Comparison of ENCODE assay signal across 13 cellular contexts in the genomic region with DNA sequence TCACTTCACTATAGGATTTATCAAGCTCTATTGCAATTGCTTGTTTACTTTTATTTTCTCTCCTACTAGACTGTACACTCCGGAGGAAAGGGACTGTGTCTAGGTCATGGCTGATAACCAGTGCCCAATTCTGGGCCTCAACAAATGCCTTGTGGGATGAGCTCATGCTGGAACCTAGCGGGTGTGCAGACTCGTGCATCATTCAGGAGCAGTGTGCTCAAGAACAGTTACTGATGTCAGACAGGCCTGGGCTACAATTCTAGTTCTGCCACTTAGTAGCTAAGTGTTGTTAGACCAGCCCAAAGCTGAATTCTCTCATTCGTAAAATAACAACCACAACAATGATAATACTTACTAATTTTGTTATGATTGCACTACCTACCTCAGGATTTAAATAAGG.
DNase-seq lines count a peak whose midpoint lies in the region; TF ChIP-seq lines count a peak whose summit lies in the region.
"Had no signal": no experiment of that assay in that cellular context is flagged by ENCODE, and none has a peak within 500 bp of the region (broad histone marks: within the 10 kb centered on the region; RNA-seq: fewer than 3 reads in every experiment).

No MANE protein-coding gene starts in this region.

- no peaks in the 10 kb centered on the region for H3K79me1 ChIP-seq in mesenchymal stem cell (replicated peaks; ENCODE audit: low read length, poor library complexity, severe bottlenecking)
- no peaks in the 10 kb centered on the region for H3K79me1 ChIP-seq in neuronal stem cell (ENCODE audit: low read depth, low read length)

- no peak overlapping the region for H2AK5ac ChIP-seq in mesenchymal stem cell (ENCODE audit: low read length, severe bottlenecking)
- no peak overlapping the region for H2AK5ac ChIP-seq in neuronal stem cell (ENCODE audit: low read depth, low read length)

- H3K4me1 ChIP-seq in CD8-positive, alpha-beta memory T cell (ENCODE audit: insufficient read depth, low read length), result no peaks in the 10 kb centered on the region
- H3K4me1 ChIP-seq in mesenchymal stem cell (ENCODE audit: control insufficient read depth, insufficient read depth, low read depth, low read length) (peaks cover 10% of the 10 kb centered on the region), neuronal stem cell (ENCODE audit: control insufficient read depth in 2 of 2, insufficient read depth in 1 of 2, low read depth in 1 of 2, low read length in 2 of 2) (no peaks in the 10 kb centered on the region), Peyer's patch (peaks cover 0 to 6% (median 0%) of the 10 kb centered on the region in 4 donors)

- no peak overlapping the region for H2BK5ac ChIP-seq in mesenchymal stem cell (ENCODE audit: low read depth, low read length, poor library complexity, severe bottlenecking)
- H2BK5ac ChIP-seq in neuronal stem cell (ENCODE audit: low read length), result no peak overlapping the region

- H4K91ac ChIP-seq in mesenchymal stem cell (ENCODE audit: low read length) (no peak overlapping the region), neuronal stem cell (ENCODE audit: low read depth, low read length, poor library complexity) (no peak overlapping the region)

- H2BK12ac ChIP-seq in mesenchymal stem cell (ENCODE audit: low read length in 2 of 2), result peak overlapping the region in 1 of 2 experiments; percentile 96
- H2BK12ac ChIP-seq in neuronal stem cell (ENCODE audit: low read length), result no peak overlapping the region

- no peak overlapping the region for H3K14ac ChIP-seq in mesenchymal stem cell (ENCODE audit: low read length in 2 of 2)
- H3K14ac ChIP-seq in neuronal stem cell (ENCODE audit: low read length), result no peak overlapping the region

- H3K27me3 Mint-ChIP-seq in CD8-positive, alpha-beta memory T cell, result no peaks in the 10 kb centered on the region
- H3K27me3 Mint-ChIP-seq in chondrocyte (ENCODE audit: low read depth), result no peaks in the 10 kb centered on the region
- H3K27me3 Mint-ChIP-seq: T-cell had no signal

- CTCF ChIA-PET in CD8-positive, alpha-beta memory T cell (lab: Charles Lee), result interaction anchor here (1.0 kb wide), 1 partner anchor 19 kb away, joined by 7 read pairs; no protein-coding TSS in a partner anchor

- no peaks in the 10 kb centered on the region for H3K27me3 ChIP-seq in CD8-positive, alpha-beta memory T cell (ENCODE audit: insufficient read depth, low read length, poor library complexity, severe bottlenecking)
- peaks cover 0 to 7% of the 10 kb centered on the region in 2 experiments for H3K27me3 ChIP-seq in mesenchymal stem cell (ENCODE audit: control insufficient read depth in 1 of 2, insufficient read depth in 1 of 2, low read length in 2 of 2)
- H3K27me3 ChIP-seq in neuronal stem cell (ENCODE audit: control insufficient read depth in 3 of 3, insufficient read depth in 3 of 3, low read depth in 1 of 3, low read length in 3 of 3), result peaks cover 0 to 4% (median 0%) of the 10 kb centered on the region in 3 experiments
- H3K27me3 ChIP-seq in Peyer's patch, result no peaks in the 10 kb centered on the region
- H3K27me3 ChIP-seq: gastrocnemius medialis, left lung, tibial nerve had no signal

- H2AFZ ChIP-seq in mesenchymal stem cell (ENCODE audit: low read depth, low read length) (no peak overlapping the region), neuronal stem cell (ENCODE audit: low read length) (no peak overlapping the region)

- H2BK15ac ChIP-seq in mesenchymal stem cell (ENCODE audit: low read depth, poor library complexity, severe bottlenecking) (no peak overlapping the region), neuronal stem cell (ENCODE audit: low read length) (no peak overlapping the region)

- H3K4ac ChIP-seq in mesenchymal stem cell (ENCODE audit: low read depth in 1 of 2, low read length in 2 of 2) (no peak overlapping the region), neuronal stem cell (ENCODE audit: low read length) (no peak overlapping the region)

- H3K27ac ChIP-seq in CD8-positive, alpha-beta memory T cell (ENCODE audit: low read depth, low read length), result no peak overlapping the region
- H3K27ac ChIP-seq in mesenchymal stem cell (ENCODE audit: low read length, poor library complexity, severe bottlenecking) (peak overlapping the region; percentile 50), neuronal stem cell (replicated peaks; ENCODE audit: low read length) (no peak overlapping the region), Peyer's patch (no peak overlapping the region)
- H3K27ac ChIP-seq: parathyroid adenoma had no signal

- H3K36me3 ChIP-seq in CD8-positive, alpha-beta memory T cell (ENCODE audit: insufficient read depth, low read length), result no peaks in the 10 kb centered on the region
- H3K36me3 ChIP-seq in mesenchymal stem cell (ENCODE audit: control insufficient read depth in 1 of 2, insufficient read depth in 2 of 2, low read depth in 1 of 2, low read length in 2 of 2), result no peaks in the 10 kb centered on the region
- H3K36me3 ChIP-seq in neuronal stem cell (replicated peaks in 1 of 2; ENCODE audit: control insufficient read depth in 2 of 2, insufficient read depth in 2 of 2, low read length in 2 of 2), result no peaks in the 10 kb centered on the region
- no peaks in the 10 kb centered on the region for H3K36me3 ChIP-seq in Peyer's patch
- H3K36me3 ChIP-seq: gastrocnemius medialis, left lung, tibial nerve had no signal

- H3K23ac ChIP-seq in mesenchymal stem cell (ENCODE audit: low read length in 2 of 2) (no peak overlapping the region), neuronal stem cell (ENCODE audit: low read depth, low read length, poor library complexity) (no peak overlapping the region)

- H3K4me2 ChIP-seq in mesenchymal stem cell (ENCODE audit: low read length, poor library complexity, severe bottlenecking) (no peak overlapping the region), neuronal stem cell (ENCODE audit: insufficient read depth, low read length, poor library complexity, severe bottlenecking) (no peak overlapping the region)

- H3K4me1 Mint-ChIP-seq in CD8-positive, alpha-beta memory T cell, result peaks cover 9 to 20% (median 14%) of the 10 kb centered on the region in 3 donors
- peaks cover 18% of the 10 kb centered on the region for H3K4me1 Mint-ChIP-seq in chondrocyte (ENCODE audit: low read depth)

- H3K18ac ChIP-seq in mesenchymal stem cell (ENCODE audit: low read depth in 1 of 2, low read length in 2 of 2) (no peak overlapping the region), neuronal stem cell (ENCODE audit: low read length) (no peak overlapping the region)

- no peak for TF ChIP-seq POLR2A in Peyer's patch (IDR thresholded peaks at IDR 0.05)

- WGBS in mesenchymal stem cell, result 10% methylated on average over 3 of the region's 4 CpGs
- WGBS in neuronal stem cell (ENCODE audit: extremely low coverage in 2 of 2, insufficient read length in 2 of 2, insufficient replicate concordance in 1 of 2), 2 donors, result no CpG with 5 or more reads among the region's 4 CpGs

- H3K9me3 Mint-ChIP-seq in CD8-positive, alpha-beta memory T cell, result no peaks in the 10 kb centered on the region
- H3K9me3 Mint-ChIP-seq in chondrocyte (ENCODE audit: low read depth), result no peaks in the 10 kb centered on the region
- H3K9me3 Mint-ChIP-seq: T-cell had no signal

- no peak overlapping the region for H2BK120ac ChIP-seq in mesenchymal stem cell (ENCODE audit: low read depth, low read length)
- H2BK120ac ChIP-seq in neuronal stem cell (ENCODE audit: low read depth, low read length), result no peak overlapping the region

- H3K9me3 ChIP-seq in CD8-positive, alpha-beta memory T cell (ENCODE audit: low read length), result no peaks in the 10 kb centered on the region
- H3K9me3 ChIP-seq in mesenchymal stem cell (ENCODE audit: control insufficient read depth, low read length), result no peaks in the 10 kb centered on the region
- H3K9me3 ChIP-seq in neuronal stem cell (replicated peaks in 1 of 2; ENCODE audit: control insufficient read depth in 2 of 2, insufficient read depth in 1 of 2, low read depth in 1 of 2, low read length in 2 of 2), result no peaks in the 10 kb centered on the region
- no peaks in the 10 kb centered on the region for H3K9me3 ChIP-seq in Peyer's patch
- H3K9me3 ChIP-seq: gastrocnemius medialis, left lung, tibial nerve had no signal

- TF ChIP-seq CTCF in chondrocyte (IDR thresholded peaks at IDR 0.05), result no peak
- TF ChIP-seq CTCF in Peyer's patch (IDR thresholded peaks at IDR 0.05), result no peak

- no peak overlapping the region for H4K8ac ChIP-seq in mesenchymal stem cell (ENCODE audit: low read length)
- no peak overlapping the region for H4K8ac ChIP-seq in neuronal stem cell (ENCODE audit: low read depth, low read length)

- peak overlapping the region in 4 of 7 donors; percentile 60 to 87 (median 76) for H3K4me3 Mint-ChIP-seq in CD8-positive, alpha-beta memory T cell
- H3K4me3 Mint-ChIP-seq in chondrocyte (ENCODE audit: unreplicated experiment), result no peak overlapping the region

- POLR2A ChIA-PET in CD8-positive, alpha-beta memory T cell (lab: Charles Lee), result no interaction called here

- H3K4me3 ChIP-seq in CD8-positive, alpha-beta memory T cell (ENCODE audit: low read length), result no peak overlapping the region
- H3K4me3 ChIP-seq in mesenchymal stem cell (ENCODE audit: insufficient read depth in 1 of 2, low read depth in 1 of 2, low read length in 2 of 2), result no peak overlapping the region
- no peak overlapping the region for H3K4me3 ChIP-seq in neuronal stem cell (ENCODE audit: low read length in 2 of 2)
- no peak overlapping the region for H3K4me3 ChIP-seq in Peyer's patch
- H3K4me3 ChIP-seq: gastrocnemius medialis, left lung, tibial nerve had no signal

- H3K27ac Mint-ChIP-seq in CD8-positive, alpha-beta memory T cell, result peak overlapping the region in 2 of 8 donors; percentile 50 to 87
- H3K27ac Mint-ChIP-seq in chondrocyte (ENCODE audit: unreplicated experiment), result peak overlapping the region; percentile 84
- H3K27ac Mint-ChIP-seq: T-cell had no signal

- H3K9ac ChIP-seq in mesenchymal stem cell (ENCODE audit: low read length), result peak overlapping the region; percentile 44
- H3K9ac ChIP-seq in neuronal stem cell (ENCODE audit: low read depth, low read length, poor library complexity), result no peak overlapping the region
- H3K9ac ChIP-seq: parathyroid adenoma had no signal

- H3K36me3 Mint-ChIP-seq in CD8-positive, alpha-beta memory T cell, result no peaks in the 10 kb centered on the region
- no peaks in the 10 kb centered on the region for H3K36me3 Mint-ChIP-seq in chondrocyte (ENCODE audit: low read depth)
- H3K36me3 Mint-ChIP-seq: T-cell had no signal

- DNase-seq in CD8-positive, alpha-beta memory T cell, result no peak
- DNase-seq in HT1080 (ENCODE audit: low read depth) (peak; percentile 67), chondrocyte (ENCODE audit: low spot score) (no peak), mesenchymal stem cell (peak; percentile 90), Kasumi-1 (lab: John Stamatoyannopoulos, UW) (no peak), neuronal stem cell (ENCODE audit: low spot score) (no peak), NCI-H2227 (lab: John Stamatoyannopoulos, UW; ENCODE audit: unreplicated experiment) (no peak), Peyer's patch (no peak)

Comparison
In these comparisons a context has a peak if more than half of its experiments do, and no peak if none do; other contexts are left out.
1. DNase-seq: peak in HT1080 (single experiment) and mesenchymal stem cell (single experiment); none in CD8-positive, alpha-beta memory T cell (0 of 5), chondrocyte (single experiment), Kasumi-1 (0 of 2), neuronal stem cell (single experiment), NCI-H2227 (single experiment) and Peyer's patch (0 of 3).